Comparison of ENCODE assay signal across 41 cellular contexts in genomic region chr10:87072449-87072848, GRCh38. TPM values are rescaled to one million over a fixed set of nuclear protein-coding genes. Genes with fewer than 3 reads are reported as not detected.
"Had no signal": no experiment of that assay in that cellular context is flagged by ENCODE, and none has a peak within 500 bp of the region (broad histone marks: within the 10 kb centered on the region; RNA-seq: fewer than 3 reads in every experiment).

No MANE protein-coding gene starts in this region.

- H3K4me1 ChIP-seq: ascending aorta had no signal

- H3K4me3 Mint-ChIP-seq: activated CD4-positive, alpha-beta memory T cell treated with anti-CD3 and anti-CD28 coated beads, Interleukin-2, amount 10 ng/mL, durations not matched to agents 7 days and 5 days; activated CD4-positive, alpha-beta T cell treated with anti-CD3 and anti-CD28 coated beads for 36 hours; activated CD4-positive, alpha-beta T cell treated with anti-CD3 and anti-CD28 coated beads, Interleukin-2, amount 10 ng/mL, durations not matched to agents 7 days and 5 days; activated CD8-positive, alpha-beta memory T cell treated with anti-CD3 and anti-CD28 coated beads, Interleukin-2, amount 10 ng/mL, durations not matched to agents 7 days and 5 days; activated naive CD4-positive, alpha-beta T cell treated with anti-CD3 and anti-CD28 coated beads, Interleukin-2, amount 10 ng/mL, durations not matched to agents 7 days and 5 days; activated naive CD4-positive, alpha-beta T cell treated with anti-CD3 and anti-CD28 coated beads, Interleukin-2, amount 50 U/mL, for 24 hours; activated naive CD8-positive, alpha-beta T cell; activated naive CD8-positive, alpha-beta T cell treated with anti-CD3 and anti-CD28 coated beads, Interleukin-2, amount 10 ng/mL, durations not matched to agents 7 days and 5 days; activated naive CD8-positive, alpha-beta T cell treated with anti-CD3 and anti-CD28 coated beads, Interleukin-2, amount 50 U/mL, for 24 hours; activated T-cell treated with anti-CD3 and anti-CD28 coated beads, Interleukin-2, amount 50 U/mL, for 24 hours; brain; central memory CD8-positive, alpha-beta T cell; T-cell; T-helper 2 cell treated with Interferon-gamma antibody and Interleukin-4, amounts not matched to agents 5 μg/mL and 100 μg/mL, for 36 hours; WTC11 had no signal

- H3K9me3 ChIP-seq: ascending aorta had no signal

- H3K27me3 Mint-ChIP-seq: activated CD4-positive, alpha-beta memory T cell treated with anti-CD3 and anti-CD28 coated beads, Interleukin-2, amount 10 ng/mL, durations not matched to agents 7 days and 5 days; activated CD4-positive, alpha-beta T cell treated with anti-CD3 and anti-CD28 coated beads for 36 hours; activated CD4-positive, alpha-beta T cell treated with anti-CD3 and anti-CD28 coated beads, Interleukin-2, amount 10 ng/mL, durations not matched to agents 7 days and 5 days; activated CD8-positive, alpha-beta memory T cell treated with anti-CD3 and anti-CD28 coated beads, Interleukin-2, amount 10 ng/mL, durations not matched to agents 7 days and 5 days; activated naive CD4-positive, alpha-beta T cell treated with anti-CD3 and anti-CD28 coated beads, Interleukin-2, amount 10 ng/mL, durations not matched to agents 7 days and 5 days; activated naive CD4-positive, alpha-beta T cell treated with anti-CD3 and anti-CD28 coated beads, Interleukin-2, amount 50 U/mL, for 24 hours; activated naive CD8-positive, alpha-beta T cell; activated naive CD8-positive, alpha-beta T cell treated with anti-CD3 and anti-CD28 coated beads, Interleukin-2, amount 10 ng/mL, durations not matched to agents 7 days and 5 days; activated naive CD8-positive, alpha-beta T cell treated with anti-CD3 and anti-CD28 coated beads, Interleukin-2, amount 50 U/mL, for 24 hours; activated T-cell treated with anti-CD3 and anti-CD28 coated beads, Interleukin-2, amount 50 U/mL, for 24 hours; central memory CD8-positive, alpha-beta T cell; T-cell had no signal

- FAIRE-seq: bronchial epithelial cell, TTC549 had no signal

- H3K27me3 ChIP-seq: ascending aorta, cardiac muscle cell had no signal

- H3K27ac Mint-ChIP-seq: activated CD4-positive, alpha-beta T cell treated with anti-CD3 and anti-CD28 coated beads for 36 hours; activated CD4-positive, alpha-beta T cell treated with anti-CD3 and anti-CD28 coated beads, Interleukin-2, amount 10 ng/mL, durations not matched to agents 7 days and 5 days; activated CD8-positive, alpha-beta memory T cell treated with anti-CD3 and anti-CD28 coated beads, Interleukin-2, amount 10 ng/mL, durations not matched to agents 7 days and 5 days; activated naive CD4-positive, alpha-beta T cell treated with anti-CD3 and anti-CD28 coated beads, Interleukin-2, amount 10 ng/mL, durations not matched to agents 7 days and 5 days; activated naive CD4-positive, alpha-beta T cell treated with anti-CD3 and anti-CD28 coated beads, Interleukin-2, amount 50 U/mL, for 24 hours; activated naive CD8-positive, alpha-beta T cell; activated naive CD8-positive, alpha-beta T cell treated with anti-CD3 and anti-CD28 coated beads, Interleukin-2, amount 10 ng/mL, durations not matched to agents 7 days and 5 days; activated naive CD8-positive, alpha-beta T cell treated with anti-CD3 and anti-CD28 coated beads, Interleukin-2, amount 50 U/mL, for 24 hours; activated T-helper 2 cell treated with anti-CD3 and anti-CD28 coated beads, Interferon-gamma antibody, Interleukin-2, Interleukin-4, amounts not matched to agents 10 μg/mL and 5 μg/mL and 100 μg/mL, durations not matched to agents 14 hours and 24 hours and 36 hours; brain; T-cell; T-helper 2 cell treated with Interferon-gamma antibody and Interleukin-4, amounts not matched to agents 5 μg/mL and 100 μg/mL, for 36 hours; WTC11 had no signal

- DNase-seq: activated CD4-positive, alpha-beta memory T cell treated with anti-CD3 and anti-CD28 coated beads, Interleukin-2, amount 10 ng/mL, durations not matched to agents 7 days and 5 days; activated CD4-positive, alpha-beta T cell treated with anti-CD3 and anti-CD28 coated beads for 1 hour; activated CD4-positive, alpha-beta T cell treated with anti-CD3 and anti-CD28 coated beads for 36 hours; activated CD4-positive, alpha-beta T cell treated with anti-CD3 and anti-CD28 coated beads for 48 hours; activated CD4-positive, alpha-beta T cell treated with anti-CD3 and anti-CD28 coated beads, Interleukin-2, amount 10 ng/mL, durations not matched to agents 7 days and 5 days; activated CD4-positive, alpha-beta T cell treated with anti-CD3 and anti-CD28 coated beads, Interleukin-2, amount 50 U/mL, for 48 hours; activated CD4-positive, CD25-positive, alpha-beta regulatory T cell; activated CD8-positive, alpha-beta memory T cell treated with anti-CD3 and anti-CD28 coated beads for 24 hours; activated CD8-positive, alpha-beta memory T cell treated with anti-CD3 and anti-CD28 coated beads, Interleukin-2, amount 10 ng/mL, durations not matched to agents 7 days and 5 days; activated CD8-positive, alpha-beta memory T cell treated with anti-CD3 and anti-CD28 coated beads, Interleukin-2, amount 50 U/mL, for 48 hours; activated effector memory CD4-positive, alpha-beta T cell treated with Interleukin-2 at 50 U/mL for 16 hours; activated gamma-delta T cell; activated naive CD4-positive, alpha-beta T cell treated with anti-CD3 and anti-CD28 coated beads, Interleukin-2, amount 10 ng/mL, durations not matched to agents 7 days and 5 days; activated naive CD4-positive, alpha-beta T cell treated with Interleukin-2 at 50 U/mL for 16 hours; activated naive CD8-positive, alpha-beta T cell treated with anti-CD3 and anti-CD28 coated beads, Interleukin-2, amount 10 ng/mL, durations not matched to agents 7 days and 5 days; activated naive CD8-positive, alpha-beta T cell treated with anti-CD3 and anti-CD28 coated beads, Interleukin-2, amount 50 U/mL, for 24 hours; activated T-cell treated with anti-CD3 and anti-CD28 coated beads, Interleukin-2, amount 50 U/mL, for 24 hours; activated T-cell treated with anti-CD3 and anti-CD28 coated beads, Interleukin-2, amount 50 U/mL, for 48 hours; amygdala; anterior cingulate cortex; caudate nucleus; cerebellar nuclear complex; T-cell; T-helper 2 cell; T-helper 9 cell; WERI-Rb-1 had no signal

- H3K27ac ChIP-seq: ascending aorta, cardiac muscle cell, WERI-Rb-1 had no signal

- H3K4me1 Mint-ChIP-seq: activated CD4-positive, alpha-beta memory T cell treated with anti-CD3 and anti-CD28 coated beads, Interleukin-2, amount 10 ng/mL, durations not matched to agents 7 days and 5 days; activated CD4-positive, alpha-beta T cell treated with anti-CD3 and anti-CD28 coated beads, Interleukin-2, amount 10 ng/mL, durations not matched to agents 7 days and 5 days; activated naive CD4-positive, alpha-beta T cell treated with anti-CD3 and anti-CD28 coated beads, Interleukin-2, amount 10 ng/mL, durations not matched to agents 7 days and 5 days; activated naive CD4-positive, alpha-beta T cell treated with anti-CD3 and anti-CD28 coated beads, Interleukin-2, amount 50 U/mL, for 24 hours; brain; WTC11 had no signal

- H3K9me3 Mint-ChIP-seq: activated CD4-positive, alpha-beta memory T cell treated with anti-CD3 and anti-CD28 coated beads, Interleukin-2, amount 10 ng/mL, durations not matched to agents 7 days and 5 days; activated CD4-positive, alpha-beta T cell treated with anti-CD3 and anti-CD28 coated beads, Interleukin-2, amount 10 ng/mL, durations not matched to agents 7 days and 5 days; activated naive CD4-positive, alpha-beta T cell treated with anti-CD3 and anti-CD28 coated beads, Interleukin-2, amount 10 ng/mL, durations not matched to agents 7 days and 5 days; activated naive CD4-positive, alpha-beta T cell treated with anti-CD3 and anti-CD28 coated beads, Interleukin-2, amount 50 U/mL, for 24 hours; activated naive CD8-positive, alpha-beta T cell treated with anti-CD3 and anti-CD28 coated beads, Interleukin-2, amount 10 ng/mL, durations not matched to agents 7 days and 5 days; activated naive CD8-positive, alpha-beta T cell treated with anti-CD3 and anti-CD28 coated beads, Interleukin-2, amount 50 U/mL, for 24 hours; activated T-cell treated with anti-CD3 and anti-CD28 coated beads, Interleukin-2, amount 50 U/mL, for 24 hours; activated T-helper 2 cell treated with anti-CD3 and anti-CD28 coated beads, Interferon-gamma antibody, Interleukin-2, Interleukin-4, amounts not matched to agents 10 μg/mL and 5 μg/mL and 100 μg/mL, durations not matched to agents 14 hours and 24 hours and 36 hours; brain; central memory CD8-positive, alpha-beta T cell; T-cell; T-helper 2 cell treated with Interferon-gamma antibody and Interleukin-4, amounts not matched to agents 5 μg/mL and 100 μg/mL, for 36 hours; WTC11 had no signal

- H3K4me3 ChIP-seq: ascending aorta, cardiac muscle cell had no signal

- ATAC-seq: activated CD4-positive, alpha-beta T cell treated with anti-CD3 and anti-CD28 coated beads for 36 hours; activated CD4-positive, CD25-positive, alpha-beta regulatory T cell treated with anti-CD3 and anti-CD28 coated beads, Interleukin-2, amount 50 U/mL, for 24 hours; activated CD8-positive, alpha-beta memory T cell treated with anti-CD3 and anti-CD28 coated beads, Interleukin-2, amount 10 ng/mL, durations not matched to agents 7 days and 5 days; activated naive CD8-positive, alpha-beta T cell treated with anti-CD3 and anti-CD28 coated beads, Interleukin-2, amount 50 U/mL, for 24 hours; T-cell; WTC11 had no signal

RNA-seq across cellular contexts. Expression of gene FAM25A, which starts 52.4 kb away (rescaled TPM):
- total RNA-seq: activated CD4-positive, alpha-beta memory T cell treated with anti-CD3 and anti-CD28 coated beads, Interleukin-2, amount 10 ng/mL, durations not matched to agents 7 days and 5 days; activated CD4-positive, alpha-beta T cell treated with anti-CD3 and anti-CD28 coated beads for 36 hours; activated CD4-positive, alpha-beta T cell treated with anti-CD3 and anti-CD28 coated beads, Interleukin-2, amount 10 ng/mL, durations not matched to agents 7 days and 5 days; activated CD8-positive, alpha-beta memory T cell treated with anti-CD3 and anti-CD28 coated beads, Interleukin-2, amount 10 ng/mL, durations not matched to agents 7 days and 5 days; activated naive CD8-positive, alpha-beta T cell treated with anti-CD3 and anti-CD28 coated beads, Interleukin-2, amount 10 ng/mL, durations not matched to agents 7 days and 5 days; activated T-helper 2 cell treated with anti-CD3 and anti-CD28 coated beads, Interferon-gamma antibody, Interleukin-2, Interleukin-4, amounts not matched to agents 10 μg/mL and 5 μg/mL and 100 μg/mL, durations not matched to agents 14 hours and 24 hours and 36 hours; ascending aorta; cardiac muscle cell; chondrocyte; T-cell; T-helper 1 cell treated with Interleukin-12 subunit alpha and Interleukin-12 subunit beta and Interleukin-4 antibody, amounts not matched to agents 30 ng/mL and 1 ng/mL, for 36 hours; WTC11 had no signal
- polyA plus RNA-seq: adipose tissue, cardiac muscle cell had no signal
